34 cellular contexts compared by ENCODE assay signal in the genomic region with DNA sequence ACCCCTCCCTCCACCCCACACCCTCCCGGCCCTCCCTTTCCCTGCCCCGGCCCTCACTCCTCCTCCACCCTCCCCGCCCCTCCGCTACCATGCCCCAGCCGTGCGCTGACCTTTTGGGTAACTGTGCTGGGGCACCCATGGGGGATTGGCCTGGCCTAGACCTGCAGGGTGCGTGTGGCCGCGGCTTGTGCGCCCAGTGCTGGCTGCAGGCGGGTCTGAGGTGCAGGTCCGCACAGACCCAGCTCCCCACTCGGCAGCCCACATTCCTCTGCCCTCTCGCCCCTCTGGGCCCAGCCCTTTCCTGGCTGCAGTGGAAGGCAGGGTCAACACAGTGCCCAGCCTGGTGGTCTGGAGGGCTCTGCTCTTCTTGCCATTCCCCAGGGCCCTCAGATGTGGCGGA. TPM values are rescaled to one million over a fixed set of nuclear protein-coding genes. Genes with fewer than 3 reads are reported as not detected.
"Had no signal": no experiment of that assay in that cellular context is flagged by ENCODE, and none has a peak within 500 bp of the region (broad histone marks: within the 10 kb centered on the region; RNA-seq: fewer than 3 reads in every experiment).

No MANE protein-coding gene starts in this region.

- DNase-seq: activated CD4-positive, alpha-beta T cell treated with anti-CD3 and anti-CD28 coated beads for 48 hours; activated CD4-positive, alpha-beta T cell treated with anti-CD3 and anti-CD28 coated beads, Interleukin-2, amount 50 U/mL, for 48 hours; activated CD8-positive, alpha-beta memory T cell treated with anti-CD3 and anti-CD28 coated beads for 24 hours; activated effector memory CD4-positive, alpha-beta T cell treated with anti-CD3 and anti-CD28 coated beads, Interleukin-2, amount 50 U/mL, for 16 hours; activated naive CD4-positive, alpha-beta T cell treated with anti-CD3 and anti-CD28 coated beads for 36 hours; activated naive CD8-positive, alpha-beta T cell treated with anti-CD3 and anti-CD28 coated beads for 36 hours; activated T-cell treated with anti-CD3 and anti-CD28 coated beads, Interleukin-2, amount 50 U/mL, for 1 hour; adrenal gland; brain microvascular endothelial cell; effector memory CD4-positive, alpha-beta T cell; erythroblast; gastrocnemius medialis; glutamatergic neuron; islet precursor cell; mammary epithelial cell; naive B cell; nephron progenitor cell; ovary; sigmoid colon; small intestine; stimulated activated CD4-positive, alpha-beta T cell treated with anti-CD3 and anti-CD28 coated beads, Interleukin-4, amount 100 ng/mL, for 24 hours; T-helper 9 cell; uterus; WERI-Rb-1 had no signal

- H3K4me3 Mint-ChIP-seq: activated naive CD4-positive, alpha-beta T cell treated with anti-CD3 and anti-CD28 coated beads for 36 hours; activated naive CD8-positive, alpha-beta T cell treated with anti-CD3 and anti-CD28 coated beads for 36 hours; activated T-helper 1 cell treated with anti-CD3 and anti-CD28 coated beads, Interleukin-12 subunit alpha, Interleukin-12 subunit beta, Interleukin-2, Interleukin-4 antibody, amounts not matched to agents 30 ng/mL and 10 ng/mL and 1 ng/mL, durations not matched to agents 14 hours and 24 hours and 36 hours; mesothelial cell of epicardium; naive B cell; nephron progenitor cell; stimulated activated effector memory CD8-positive, alpha-beta T cell treated with anti-CD3 and anti-CD28 coated beads, Interleukin-12 subunit alpha, Interleukin-12 subunit beta, amount 100 ng/mL, for 72 hours; T-helper 1 cell treated with Interleukin-12 subunit alpha and Interleukin-12 subunit beta and Interleukin-4 antibody, amounts not matched to agents 30 μg/mL and 1 μg/mL, for 36 hours; type B pancreatic cell had no signal

- H3K27ac Mint-ChIP-seq: activated naive CD4-positive, alpha-beta T cell treated with anti-CD3 and anti-CD28 coated beads for 36 hours; activated naive CD8-positive, alpha-beta T cell treated with anti-CD3 and anti-CD28 coated beads for 36 hours; activated T-helper 1 cell treated with anti-CD3 and anti-CD28 coated beads, Interleukin-12 subunit alpha, Interleukin-12 subunit beta, Interleukin-2, Interleukin-4 antibody, amounts not matched to agents 30 ng/mL and 10 ng/mL and 1 ng/mL, durations not matched to agents 14 hours and 24 hours and 36 hours; mesothelial cell of epicardium; naive B cell; nephron progenitor cell; progenitor cell of endocrine pancreas; stimulated activated effector memory CD8-positive, alpha-beta T cell treated with anti-CD3 and anti-CD28 coated beads, Interleukin-12 subunit alpha, Interleukin-12 subunit beta, amount 100 ng/mL, for 72 hours; T-helper 1 cell treated with Interleukin-12 subunit alpha and Interleukin-12 subunit beta and Interleukin-4 antibody, amounts not matched to agents 30 μg/mL and 1 μg/mL, for 36 hours; type B pancreatic cell had no signal

- H3K9me3 ChIP-seq: adrenal gland, gastrocnemius medialis, ovary, sigmoid colon, suprapubic skin, uterus had no signal

- H3K4me1 Mint-ChIP-seq: activated naive CD8-positive, alpha-beta T cell treated with anti-CD3 and anti-CD28 coated beads for 36 hours; naive B cell; stimulated activated effector memory CD8-positive, alpha-beta T cell treated with anti-CD3 and anti-CD28 coated beads, Interleukin-12 subunit alpha, Interleukin-12 subunit beta, amount 100 ng/mL, for 72 hours had no signal

- ATAC-seq: activated CD4-positive, CD25-positive, alpha-beta regulatory T cell treated with anti-CD3 and anti-CD28 coated beads, Interleukin-2, amount 50 U/mL, for 24 hours; gastrocnemius medialis; stimulated activated effector memory CD8-positive, alpha-beta T cell treated with anti-CD3 and anti-CD28 coated beads, Interleukin-12 subunit alpha, Interleukin-12 subunit beta, amount 100 ng/mL, for 72 hours had no signal

- H3K36me3 ChIP-seq: adrenal gland, brain microvascular endothelial cell, gastrocnemius medialis, ovary, sigmoid colon, suprapubic skin, uterus, WERI-Rb-1 had no signal

- H3K27me3 Mint-ChIP-seq: activated naive CD8-positive, alpha-beta T cell treated with anti-CD3 and anti-CD28 coated beads for 36 hours; progenitor cell of endocrine pancreas; type B pancreatic cell had no signal

- H3K9me3 Mint-ChIP-seq: activated naive CD4-positive, alpha-beta T cell treated with anti-CD3 and anti-CD28 coated beads for 36 hours; activated naive CD8-positive, alpha-beta T cell treated with anti-CD3 and anti-CD28 coated beads for 36 hours; activated T-helper 1 cell treated with anti-CD3 and anti-CD28 coated beads, Interleukin-12 subunit alpha, Interleukin-12 subunit beta, Interleukin-2, Interleukin-4 antibody, amounts not matched to agents 30 ng/mL and 10 ng/mL and 1 ng/mL, durations not matched to agents 14 hours and 24 hours and 36 hours; mesothelial cell of epicardium; naive B cell; nephron progenitor cell; stimulated activated effector memory CD8-positive, alpha-beta T cell treated with anti-CD3 and anti-CD28 coated beads, Interleukin-12 subunit alpha, Interleukin-12 subunit beta, amount 100 ng/mL, for 72 hours; T-helper 1 cell treated with Interleukin-12 subunit alpha and Interleukin-12 subunit beta and Interleukin-4 antibody, amounts not matched to agents 30 μg/mL and 1 μg/mL, for 36 hours; type B pancreatic cell had no signal

- H3K4me3 ChIP-seq: adrenal gland, coronary artery, gastrocnemius medialis, ovary, sigmoid colon, suprapubic skin, uterus had no signal

- FAIRE-seq: astrocyte, small intestine had no signal

- H3K27ac ChIP-seq: adrenal gland, brain microvascular endothelial cell, gastrocnemius medialis, sigmoid colon, suprapubic skin, uterus, WERI-Rb-1 had no signal

- H3K4me1 ChIP-seq: uterus had no signal

- H3K27me3 ChIP-seq: adrenal gland, brain microvascular endothelial cell, ovary had no signal

RNA-seq across cellular contexts. Expression of gene SLC26A1, which starts 42.9 kb away (rescaled TPM):
- total RNA-seq: activated naive CD4-positive, alpha-beta T cell treated with anti-CD3 and anti-CD28 coated beads for 36 hours; mammary epithelial cell; sigmoid colon had no signal
- polyA plus RNA-seq: mammary epithelial cell had no signal
